Comparison of ENCODE assay signal across 18 cellular contexts in the genomic region with DNA sequence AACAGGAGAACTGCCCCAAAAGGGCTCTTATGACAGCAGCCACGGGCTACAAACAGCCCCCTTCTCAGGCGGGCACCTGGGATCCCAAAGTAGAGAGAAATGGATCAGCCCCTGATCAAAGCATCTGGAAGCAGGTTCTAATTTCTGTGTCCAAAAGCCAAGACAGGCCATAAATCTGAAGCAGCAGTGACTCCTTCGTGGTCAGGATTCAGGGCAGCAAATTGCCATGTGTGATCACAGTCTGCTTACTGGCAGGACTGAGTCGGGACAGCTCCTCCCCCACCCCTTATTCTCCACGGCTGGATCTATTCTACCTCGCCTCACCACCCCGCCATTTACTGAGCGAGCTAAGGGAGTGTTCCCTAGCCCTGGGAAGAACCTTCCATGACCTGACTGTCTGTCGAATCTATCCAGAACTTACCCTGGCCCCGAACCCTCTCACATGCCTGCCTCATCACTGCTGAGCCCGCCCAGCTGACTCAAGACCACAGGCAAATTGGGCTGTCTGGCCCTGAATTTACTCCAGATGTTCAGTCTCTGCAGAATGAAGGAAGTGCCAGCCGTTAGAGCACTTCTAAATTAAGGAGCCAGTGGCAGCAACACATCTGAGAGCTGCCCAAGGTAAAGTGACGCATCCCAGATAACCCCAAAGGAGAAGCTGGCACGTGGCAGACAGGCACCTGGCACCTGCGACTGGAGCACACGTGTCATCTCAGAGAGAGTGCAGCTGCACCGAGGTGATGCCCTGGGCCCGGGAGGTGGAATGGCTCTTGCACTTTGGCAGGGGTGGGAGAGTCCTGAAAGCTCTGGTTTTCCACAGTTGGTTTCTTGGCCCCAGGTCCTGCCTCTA. TPM values are rescaled to one million over a fixed set of nuclear protein-coding genes. Genes with fewer than 3 reads are reported as not detected.
A peak's percentile ranks its signal among the peaks of the same experiment; 100 is the strongest.
DNase-seq lines count a peak whose midpoint lies in the region; ATAC-seq, FAIRE-seq and TF ChIP-seq lines count a peak whose summit lies in the region.
"Had no signal": no experiment of that assay in that cellular context is flagged by ENCODE, and none has a peak within 500 bp of the region (broad histone marks: within the 10 kb centered on the region; RNA-seq: fewer than 3 reads in every experiment).

No MANE protein-coding gene starts in this region.

- ATAC-seq in HepG2, result no peak; the same call in 2 of the 3 replicates
- no peak for ATAC-seq in right lobe of liver
- ATAC-seq in GM19455 (IDR thresholded peaks at IDR 0.05; ENCODE audit: unreplicated experiment), result no peak
- ATAC-seq: K562 had no signal

- H3K27ac ChIP-seq in HepG2 (ENCODE audit: extremely low read length, insufficient read depth, low read length) (no peak overlapping the region), right lobe of liver (no peak overlapping the region), ovary (no peak overlapping the region)
- H3K27ac ChIP-seq: adrenal gland, thoracic aorta had no signal

- H3K79me2 ChIP-seq in HepG2 (ENCODE audit: insufficient read depth, low read length), result no peaks in the 10 kb centered on the region

- TF ChIP-seq POLR2A in HepG2 (IDR thresholded peaks at IDR 0.05; ENCODE audit: insufficient read depth in 1 of 2, low read depth in 2 of 2, low read length in 2 of 2), result no peak
- TF ChIP-seq POLR2A in right lobe of liver (IDR thresholded peaks at IDR 0.05), result no peak
- TF ChIP-seq POLR2A in ovary (IDR thresholded peaks at IDR 0.05), result no peak

- no TSS peak for BruUV-seq in HepG2 (replicated peaks; lab: Mats Ljungman, UMichigan)

- CTCF ChIA-PET in HepG2 (lab: Yijun Ruan, JAX; ENCODE audit: low intra/inter-chr PET ratio, low total read pairs), result no interaction called here

- POLR2A ChIA-PET in HepG2 (lab: Yijun Ruan, JAX), result no interaction called here

- H4K20me1 ChIP-seq in HepG2 (ENCODE audit: insufficient read depth, low read length), result no peaks in the 10 kb centered on the region

- TF ChIP-seq CTCF in HepG2 (CRISPR knock-in tag; IDR thresholded peaks at IDR 0.05), result no peak
- no peak for TF ChIP-seq CTCF in right lobe of liver (IDR thresholded peaks at IDR 0.05)
- no peak for TF ChIP-seq CTCF in fibroblast of villous mesenchyme (IDR thresholded peaks at IDR 0.05; ENCODE audit: insufficient read depth, low read depth, low read length)
- no peak for TF ChIP-seq CTCF in ovary (IDR thresholded peaks at IDR 0.05)

- no peak overlapping the region for H3K4me3 ChIP-seq in HepG2 (replicated peaks in 1 of 3; ENCODE audit: insufficient read depth in 1 of 3, low read depth in 2 of 3, low read length in 3 of 3)
- H3K4me3 ChIP-seq in right lobe of liver, result no peak overlapping the region
- H3K4me3 ChIP-seq in fibroblast of villous mesenchyme (ENCODE audit: low read depth, low read length), result no peak overlapping the region
- H3K4me3 ChIP-seq in ovary, result no peak overlapping the region
- H3K4me3 ChIP-seq: adrenal gland, K562, thoracic aorta had no signal

- H3K9ac ChIP-seq in HepG2 (ENCODE audit: insufficient read depth, low read depth, low read length), result no peak overlapping the region

- no peak for DNase-seq in HepG2 (ENCODE audit: low spot score)
- no peak for DNase-seq in right lobe of liver
- peak; percentile 90 for DNase-seq in RPMI8226
- peak; percentile 26 for DNase-seq in fibroblast of villous mesenchyme (ENCODE audit: low read depth)
- no peak for DNase-seq in ovary
- no peak for DNase-seq in D341Med (ENCODE audit: low spot score)
- DNase-seq in NCI-H1436 treated with DMSO at 0.1 percent for 48 hours (lab: John Stamatoyannopoulos, UW), result no peak
- DNase-seq: activated CD4-positive, alpha-beta T cell treated with anti-CD3 and anti-CD28 coated beads, Interleukin-2, amount 10 ng/mL, durations not matched to agents 7 days and 5 days; activated T-cell treated with anti-CD3 and anti-CD28 coated beads, Interleukin-2, amount 50 U/mL, for 4 hours; cortex of kidney; NCI-H187 treated with DMSO at 0.1 percent for 48 hours; NCI-H82; Right ventricle myocardium superior had no signal

- peaks cover 13 to 74% of the 10 kb centered on the region in 2 experiments; a peak in 4 of 5 replicates for H3K27me3 ChIP-seq in HepG2 (ENCODE audit: control insufficient read depth in 1 of 2, insufficient read depth in 2 of 2, low read length in 2 of 2)
- no peaks in the 10 kb centered on the region for H3K27me3 ChIP-seq in right lobe of liver
- no peaks in the 10 kb centered on the region for H3K27me3 ChIP-seq in ovary

- WGBS in HepG2 (ENCODE audit: low lambda C conversion rate), result 49% methylated on average over 14 of the region's 18 CpGs
- WGBS in right lobe of liver (ENCODE audit: insufficient coverage, low coverage, low lambda C conversion rate, missing lambda C conversion rate), result 64% methylated on average over 8 of the region's 18 CpGs
- 53 to 71% (median 59%) methylated on average over 18 of the region's 18 CpGs for WGBS in ovary, 3 donors

- H3K36me3 ChIP-seq in HepG2 (replicated peaks in 1 of 2; ENCODE audit: control insufficient read depth in 1 of 2, insufficient read depth in 2 of 2, low read length in 2 of 2), result no peaks in the 10 kb centered on the region
- H3K36me3 ChIP-seq in right lobe of liver, result no peaks in the 10 kb centered on the region
- H3K36me3 ChIP-seq in ovary, result no peaks in the 10 kb centered on the region
- H3K36me3 ChIP-seq: adrenal gland, thoracic aorta had no signal

- H3K9me3 ChIP-seq in HepG2 (ENCODE audit: low read length), result no peaks in the 10 kb centered on the region
- no peaks in the 10 kb centered on the region for H3K9me3 ChIP-seq in right lobe of liver
- H3K9me3 ChIP-seq in ovary, result no peaks in the 10 kb centered on the region
- H3K9me3 ChIP-seq: adrenal gland, thoracic aorta had no signal

- no peak for TF ChIP-seq RAD21 in HepG2 (CRISPR knock-in tag; IDR thresholded peaks at IDR 0.05)

- in situ Hi-C loops in HepG2 (cut with HindIII; ENCODE audit: extremely low pct_ligation_motif_present, low pct_unique_long_range_greater_than_20kb), result no loop called here

- H2AFZ ChIP-seq in HepG2 (ENCODE audit: low read length), result no peak overlapping the region

- H3K4me1 ChIP-seq in HepG2 (ENCODE audit: insufficient read depth, low read length) (peaks cover 14% of the 10 kb centered on the region), right lobe of liver (peaks cover 0 to 9% (median 0%) of the 10 kb centered on the region in 4 donors), ovary (ENCODE audit: insufficient read depth) (peaks cover 3% of the 10 kb centered on the region)
- H3K4me1 ChIP-seq: adrenal gland had no signal

- no peak overlapping the region for H3K4me2 ChIP-seq in HepG2 (ENCODE audit: low read depth, low read length)

- FAIRE-seq in HepG2 (lab: Jason Lieb, UNC), result no peak
- FAIRE-seq: K562 had no signal

- TF ChIP-seq EP300 in HepG2 (IDR thresholded peaks at IDR 0.05; ENCODE audit: low read depth in 2 of 2, low read length in 2 of 2) (no peak), HepG2 (CRISPR knock-in tag; IDR thresholded peaks at IDR 0.05; ENCODE audit: borderline replicate concordance) (no peak), ovary (IDR thresholded peaks at IDR 0.05) (no peak)

- intact Hi-C loops in HepG2 (cut with micrococcal nuclease; ENCODE audit: unreplicated experiment) (loop anchor here (2.0 kb wide), 1 partner anchor 37 kb away; no protein-coding TSS in a partner anchor), right lobe of liver (cut with DNase I) (no loop called here), ovary (cut with DNase I) (no loop called here)

RNA-seq across cellular contexts. Expression of a gene that starts 1.3 kb away (rescaled TPM):
- total RNA-seq in HepG2 (2016; rRNA removed; fragmentation: Illumina TruSeq; extraction: Trizol), result not detected in 2 replicates
- not detected in 2 replicates for total RNA-seq in HepG2 (2016; cell fraction: cytosol; rRNA removed; fragmentation: Illumina TruSeq; extraction: Trizol; ENCODE audit: low read depth)
- total RNA-seq in HepG2 (2016; cell fraction: insoluble cytoplasmic fraction; rRNA removed; fragmentation: Illumina TruSeq; extraction: Trizol), result not detected in 2 replicates
- total RNA-seq in HepG2 (2016; cell fraction: membrane; rRNA removed; fragmentation: Illumina TruSeq; extraction: Trizol), result not detected in 2 replicates
- not detected in 2 replicates for total RNA-seq in HepG2 (2016; cell fraction: nucleus; rRNA removed; fragmentation: Illumina TruSeq; extraction: Trizol)
- polyA plus RNA-seq in HepG2 (2011; rRNA removed), result not detected in 2 replicates
- not detected in 2 replicates for polyA plus RNA-seq in HepG2 (2011; cell fraction: cytosol; rRNA removed)
- not detected in 2 replicates for polyA plus RNA-seq in HepG2 (2011; cell fraction: nucleus; rRNA removed)
- polyA plus RNA-seq in HepG2 (2012), result not detected in 2 replicates
- not detected in 2 replicates for polyA plus RNA-seq in HepG2 (2016; cell fraction: cytosol; fragmentation: Illumina TruSeq; extraction: Trizol; ENCODE audit: low read depth)
- not detected in 2 replicates for polyA plus RNA-seq in HepG2 (2016; cell fraction: insoluble cytoplasmic fraction; fragmentation: Illumina TruSeq; extraction: Trizol; ENCODE audit: low read depth)
- not detected in 2 replicates for polyA plus RNA-seq in HepG2 (2016; cell fraction: membrane; fragmentation: Illumina TruSeq; extraction: Trizol; ENCODE audit: low read depth)
- not detected in 2 replicates for polyA plus RNA-seq in HepG2 (2016; cell fraction: nucleus; fragmentation: Illumina TruSeq; extraction: Trizol; ENCODE audit: insufficient read depth, low read depth)
- 0.05 TPM in 1 of 2 replicates, not detected in the other for polyA minus RNA-seq in HepG2 (2011; rRNA and poly(A)+ RNA removed; ENCODE audit: low replicate concordance)
- not detected in 2 replicates for polyA minus RNA-seq in HepG2 (2011; cell fraction: cytosol; rRNA and poly(A)+ RNA removed)
- not detected in 2 replicates for polyA minus RNA-seq in HepG2 (2011; cell fraction: nucleus; rRNA and poly(A)+ RNA removed)
- under 1 TPM in 5 of 6 experiments, not detected in 1; 0.07 to 0.37 (median 0.09) TPM for total RNA-seq in right lobe of liver
- total RNA-seq in fibroblast of villous mesenchyme, result 0.43 and 3.9 TPM in 2 replicates
- under 1 TPM in 6 of 7 donors, not detected in 1; 0.05 to 0.45 (median 0.19) TPM for total RNA-seq in ovary
- 1 to 10 TPM in 1 of 2 donors, under 1 TPM in 1; 0.10 to 2.5 TPM for polyA plus RNA-seq in ovary
- total RNA-seq: activated CD4-positive, alpha-beta T cell treated with anti-CD3 and anti-CD28 coated beads, Interleukin-2, amount 10 ng/mL, durations not matched to agents 7 days and 5 days; activated T-cell treated with anti-CD3 and anti-CD28 coated beads, Interleukin-2, amount 50 U/mL, for 4 hours; K562; mesothelial cell of epicardium had no signal
- polyA plus RNA-seq: K562 had no signal

RNA-seq across cellular contexts. Expression of a gene that starts 17.1 kb away (rescaled TPM):
- 16.3 and 27.7 TPM in 2 replicates for total RNA-seq in HepG2 (2016; rRNA removed; fragmentation: Illumina TruSeq; extraction: Trizol)
- 4.8 and 4.9 TPM in 2 replicates for total RNA-seq in HepG2 (2016; cell fraction: cytosol; rRNA removed; fragmentation: Illumina TruSeq; extraction: Trizol; ENCODE audit: low read depth)
- 11.8 and 26.8 TPM in 2 replicates for total RNA-seq in HepG2 (2016; cell fraction: insoluble cytoplasmic fraction; rRNA removed; fragmentation: Illumina TruSeq; extraction: Trizol)
- 14.4 and 15.6 TPM in 2 replicates for total RNA-seq in HepG2 (2016; cell fraction: membrane; rRNA removed; fragmentation: Illumina TruSeq; extraction: Trizol)
- 34.1 and 42.6 TPM in 2 replicates for total RNA-seq in HepG2 (2016; cell fraction: nucleus; rRNA removed; fragmentation: Illumina TruSeq; extraction: Trizol)
- 26.7 and 29.3 TPM in 2 replicates for polyA plus RNA-seq in HepG2 (2011; rRNA removed)
- polyA plus RNA-seq in HepG2 (2011; cell fraction: cytosol; rRNA removed), result 12.6 and 16.6 TPM in 2 replicates
- polyA plus RNA-seq in HepG2 (2011; cell fraction: nucleus; rRNA removed), result 18.2 and 18.5 TPM in 2 replicates
- polyA plus RNA-seq in HepG2 (2012), result 19.0 and 20.2 TPM in 2 replicates
- polyA plus RNA-seq in HepG2 (2016; cell fraction: cytosol; fragmentation: Illumina TruSeq; extraction: Trizol; ENCODE audit: low read depth), result 8.8 and 9.3 TPM in 2 replicates
- polyA plus RNA-seq in HepG2 (2016; cell fraction: insoluble cytoplasmic fraction; fragmentation: Illumina TruSeq; extraction: Trizol; ENCODE audit: low read depth), result 27.5 and 38.0 TPM in 2 replicates
- 18.2 and 23.6 TPM in 2 replicates for polyA plus RNA-seq in HepG2 (2016; cell fraction: membrane; fragmentation: Illumina TruSeq; extraction: Trizol; ENCODE audit: low read depth)
- polyA plus RNA-seq in HepG2 (2016; cell fraction: nucleus; fragmentation: Illumina TruSeq; extraction: Trizol; ENCODE audit: insufficient read depth, low read depth), result 100 and 101 TPM in 2 replicates
- 66.5 TPM in 1 of 2 replicates, not detected in the other for polyA minus RNA-seq in HepG2 (2011; rRNA and poly(A)+ RNA removed; ENCODE audit: low replicate concordance)
- polyA minus RNA-seq in HepG2 (2011; cell fraction: cytosol; rRNA and poly(A)+ RNA removed), result 19.2 and 22.2 TPM in 2 replicates
- polyA minus RNA-seq in HepG2 (2011; cell fraction: nucleus; rRNA and poly(A)+ RNA removed), result 6.3 and 7.8 TPM in 2 replicates
- total RNA-seq in right lobe of liver, result 100 to 1,000 TPM; 173 to 307 (median 202) TPM
- not detected in 2 replicates for total RNA-seq in fibroblast of villous mesenchyme
- under 1 TPM in 1 of 7 donors, not detected in 6; 0.18 TPM for total RNA-seq in ovary
- 1 to 10 TPM in 1 of 2 donors, not detected in 1; 1.6 TPM for polyA plus RNA-seq in ovary
- total RNA-seq: activated CD4-positive, alpha-beta T cell treated with anti-CD3 and anti-CD28 coated beads, Interleukin-2, amount 10 ng/mL, durations not matched to agents 7 days and 5 days; K562; mesothelial cell of epicardium; thoracic aorta had no signal
- polyA plus RNA-seq: K562 had no signal

RNA-seq across cellular contexts. Expression of a gene that starts 30.8 kb away (rescaled TPM):
- total RNA-seq in HepG2 (2016; rRNA removed; fragmentation: Illumina TruSeq; extraction: Trizol) (not detected in 2 replicates), right lobe of liver (under 1 TPM in 4 of 6 experiments, not detected in 2; 0.07 to 0.23 (median 0.16) TPM), fibroblast of villous mesenchyme (0.32 TPM in 1 of 2 replicates, not detected in the other), ovary (1 to 10 TPM in 1 of 7 donors, under 1 TPM in 5, not detected in 1; 0.13 to 1.1 (median 0.41) TPM)
- total RNA-seq in HepG2 (2016; cell fraction: cytosol; rRNA removed; fragmentation: Illumina TruSeq; extraction: Trizol; ENCODE audit: low read depth), result not detected in 2 replicates
- total RNA-seq in HepG2 (2016; cell fraction: insoluble cytoplasmic fraction; rRNA removed; fragmentation: Illumina TruSeq; extraction: Trizol), result not detected in 2 replicates
- total RNA-seq in HepG2 (2016; cell fraction: membrane; rRNA removed; fragmentation: Illumina TruSeq; extraction: Trizol), result not detected in 2 replicates
- total RNA-seq in HepG2 (2016; cell fraction: nucleus; rRNA removed; fragmentation: Illumina TruSeq; extraction: Trizol), result not detected in 2 replicates
- polyA plus RNA-seq in HepG2 (2011; rRNA removed) (0.01 TPM in 1 of 2 replicates, not detected in the other), ovary (under 1 TPM; 0.25 to 0.46 TPM)
- 0.01 TPM in 1 of 2 replicates, not detected in the other for polyA plus RNA-seq in HepG2 (2011; cell fraction: cytosol; rRNA removed)
- 0.07 TPM in 1 of 2 replicates, not detected in the other for polyA plus RNA-seq in HepG2 (2011; cell fraction: nucleus; rRNA removed)
- polyA plus RNA-seq in HepG2 (2012), result not detected in 2 replicates
- not detected in 2 replicates for polyA plus RNA-seq in HepG2 (2016; cell fraction: cytosol; fragmentation: Illumina TruSeq; extraction: Trizol; ENCODE audit: low read depth)
- polyA plus RNA-seq in HepG2 (2016; cell fraction: insoluble cytoplasmic fraction; fragmentation: Illumina TruSeq; extraction: Trizol; ENCODE audit: low read depth), result not detected in 2 replicates
- polyA plus RNA-seq in HepG2 (2016; cell fraction: membrane; fragmentation: Illumina TruSeq; extraction: Trizol; ENCODE audit: low read depth), result not detected in 2 replicates
- not detected in 2 replicates for polyA plus RNA-seq in HepG2 (2016; cell fraction: nucleus; fragmentation: Illumina TruSeq; extraction: Trizol; ENCODE audit: insufficient read depth, low read depth)
- polyA minus RNA-seq in HepG2 (2011; rRNA and poly(A)+ RNA removed; ENCODE audit: low replicate concordance), result 0.04 TPM in 1 of 2 replicates, not detected in the other
- not detected in 2 replicates for polyA minus RNA-seq in HepG2 (2011; cell fraction: cytosol; rRNA and poly(A)+ RNA removed)
- polyA minus RNA-seq in HepG2 (2011; cell fraction: nucleus; rRNA and poly(A)+ RNA removed), result 0.25 and 0.39 TPM in 2 replicates
- total RNA-seq: Right ventricle myocardium superior had no signal
- polyA plus RNA-seq: adrenal gland had no signal

Comparison
In these comparisons a context has a peak if more than half of its experiments do, and no peak if none do; other contexts are left out.
1. DNase-seq: peak in RPMI8226 (single experiment) and fibroblast of villous mesenchyme (single experiment); none in HepG2 (single experiment), right lobe of liver (0 of 3), ovary (0 of 5), D341Med (single experiment) and NCI-H1436 treated with DMSO at 0.1 percent for 48 hours (single experiment).